Comparison of ENCODE assay signal across 20 cellular contexts in genomic region chr3:25610167-25610566, GRCh38. TPM values are rescaled to one million over a fixed set of nuclear protein-coding genes. Genes with fewer than 3 reads are reported as not detected.
DNase-seq lines count a peak whose midpoint lies in the region; ATAC-seq, FAIRE-seq and TF ChIP-seq lines count a peak whose summit lies in the region.
"Had no signal": no experiment of that assay in that cellular context is flagged by ENCODE, and none has a peak within 500 bp of the region (broad histone marks: within the 10 kb centered on the region; RNA-seq: fewer than 3 reads in every experiment).

No MANE protein-coding gene starts in this region.

- peaks cover 16% of the 10 kb centered on the region for H3K4me1 Mint-ChIP-seq in central memory CD8-positive, alpha-beta T cell
- peaks cover 0 to 6% of the 10 kb centered on the region in 2 donors for H3K4me1 Mint-ChIP-seq in stimulated activated naive B cell treated with anti-CD40 and anti-IgM and Interleukin-4, amounts not matched to agents 10 μg/mL and 1 μg/mL and 100 μg/mL, for 72 hours

- DNase-seq in HepG2 (ENCODE audit: low spot score) = no peak
- no peak for DNase-seq in central memory CD8-positive, alpha-beta T cell (ENCODE audit: low spot score in 2 of 2)
- DNase-seq in stimulated activated naive B cell treated with anti-CD40 and anti-IgM and Interleukin-4, amounts not matched to agents 10 μg/mL and 1 μg/mL and 100 μg/mL, for 72 hours = no peak
- no peak for DNase-seq in A172 (ENCODE audit: low spot score)
- DNase-seq in sciatic nerve (ENCODE audit: low spot score) = no peak
- DNase-seq: activated CD4-positive, alpha-beta T cell treated with anti-CD3 and anti-CD28 coated beads, Interleukin-2, amount 50 U/mL, for 4 hours; AML-193; effector memory CD4-positive, alpha-beta T cell; heart right ventricle; NCI-H2029; NCI-H446; stimulated activated CD4-positive, alpha-beta T cell treated with anti-CD3 and anti-CD28 coated beads, Interleukin-4, amount 100 ng/mL, for 24 hours had no signal

- TF ChIP-seq EP300 in HepG2 (IDR thresholded peaks at IDR 0.05; ENCODE audit: low read depth in 2 of 2, low read length in 2 of 2) (no peak), HepG2 (CRISPR knock-in tag; IDR thresholded peaks at IDR 0.05; ENCODE audit: borderline replicate concordance) (no peak)

- TF ChIP-seq RAD21 in liver (IDR thresholded peaks at IDR 0.05) (no peak), HepG2 (CRISPR knock-in tag; IDR thresholded peaks at IDR 0.05) (no peak)

- BruUV-seq in HepG2 (replicated peaks; lab: Mats Ljungman, UMichigan) = no TSS peak

- no peak for TF ChIP-seq POLR2A in HepG2 (IDR thresholded peaks at IDR 0.05; ENCODE audit: insufficient read depth in 1 of 2, low read depth in 2 of 2, low read length in 2 of 2)

- CTCF ChIA-PET in HepG2 (lab: Yijun Ruan, JAX; ENCODE audit: low intra/inter-chr PET ratio, low total read pairs) = no interaction called here

- 96% methylated on average over 1 of the region's 1 CpG for WGBS in liver
- WGBS in HepG2 (ENCODE audit: low lambda C conversion rate) = 90% methylated on average over 1 of the region's 1 CpG

- H3K4me3 ChIP-seq in liver (ENCODE audit: low read depth in 1 of 3, low read length in 3 of 3) = no peak overlapping the region
- no peak overlapping the region for H3K4me3 ChIP-seq in HepG2 (replicated peaks in 1 of 3; ENCODE audit: insufficient read depth in 1 of 3, low read depth in 2 of 3, low read length in 3 of 3)
- H3K4me3 ChIP-seq: heart right ventricle, smooth muscle cell had no signal

- intact Hi-C loops in HepG2 (cut with micrococcal nuclease; ENCODE audit: unreplicated experiment) (no loop called here), sciatic nerve (cut with DNase I) (no loop called here)

- no peak for FAIRE-seq in HepG2 (lab: Jason Lieb, UNC)
- FAIRE-seq: astrocyte, D721Med, H54, RCC 7860 had no signal

- H3K4me2 ChIP-seq in HepG2 (ENCODE audit: low read depth, low read length) = no peak overlapping the region
- H3K4me2 ChIP-seq: smooth muscle cell had no signal

- no peaks in the 10 kb centered on the region for H3K27me3 Mint-ChIP-seq in central memory CD8-positive, alpha-beta T cell
- no peaks in the 10 kb centered on the region for H3K27me3 Mint-ChIP-seq in stimulated activated naive B cell treated with anti-CD40 and anti-IgM and Interleukin-4, amounts not matched to agents 10 μg/mL and 1 μg/mL and 100 μg/mL, for 72 hours

- H3K9me3 ChIP-seq in liver (ENCODE audit: control insufficient read depth in 4 of 4, low read length in 3 of 4) (no peaks in the 10 kb centered on the region), HepG2 (ENCODE audit: low read length) (no peaks in the 10 kb centered on the region)
- H3K9me3 ChIP-seq: heart right ventricle had no signal

- peak overlapping the region; percentile 56 for H3K27ac Mint-ChIP-seq in central memory CD8-positive, alpha-beta T cell (ENCODE audit: low read depth)
- H3K27ac Mint-ChIP-seq in stimulated activated naive B cell treated with anti-CD40 and anti-IgM and Interleukin-4, amounts not matched to agents 10 μg/mL and 1 μg/mL and 100 μg/mL, for 72 hours = peak overlapping the region; percentile 44

- no peaks in the 10 kb centered on the region for H3K79me2 ChIP-seq in HepG2 (ENCODE audit: insufficient read depth, low read length)

- peaks cover 71% of the 10 kb centered on the region for H3K36me3 Mint-ChIP-seq in central memory CD8-positive, alpha-beta T cell (ENCODE audit: insufficient read depth)
- peaks cover 23 to 35% of the 10 kb centered on the region in 2 donors for H3K36me3 Mint-ChIP-seq in stimulated activated naive B cell treated with anti-CD40 and anti-IgM and Interleukin-4, amounts not matched to agents 10 μg/mL and 1 μg/mL and 100 μg/mL, for 72 hours

- TF ChIP-seq CTCF in liver (IDR thresholded peaks at IDR 0.05; ENCODE audit: low read depth, low read length, missing input control) = no peak
- TF ChIP-seq CTCF in HepG2 (CRISPR knock-in tag; IDR thresholded peaks at IDR 0.05) = no peak

- ATAC-seq in HepG2 (no peak), GM19463 (IDR thresholded peaks at IDR 0.05; ENCODE audit: unreplicated experiment) (peak; percentile 44), HG02840 (IDR thresholded peaks at IDR 0.05; ENCODE audit: low FRiP score, unreplicated experiment) (no peak), sciatic nerve (no peak)
- ATAC-seq in central memory CD8-positive, alpha-beta T cell (replicated peaks; ENCODE audit: extremely low read depth, poor library complexity, severe bottlenecking) = no peak
- ATAC-seq in stimulated activated naive B cell treated with anti-CD40 and anti-IgM and Interleukin-4, amounts not matched to agents 10 μg/mL and 1 μg/mL and 100 μg/mL, for 72 hours (replicated peaks) = no peak
- ATAC-seq: heart right ventricle had no signal

- in situ Hi-C loops in HepG2 (cut with HindIII; ENCODE audit: extremely low pct_ligation_motif_present, low pct_unique_long_range_greater_than_20kb) = no loop called here

- peak overlapping the region; percentile 51 to 90 for H3K27ac ChIP-seq in liver (ENCODE audit: low read depth in 1 of 2, low read length in 2 of 2)
- H3K27ac ChIP-seq in HepG2 (ENCODE audit: extremely low read length, insufficient read depth, low read length) = no peak overlapping the region
- H3K27ac ChIP-seq: heart right ventricle had no signal

- H3K36me3 ChIP-seq in liver (ENCODE audit: control insufficient read depth in 4 of 4, insufficient read depth in 3 of 4, low read depth in 1 of 4, low read length in 3 of 4) (peaks cover 6 to 32% (median 12%) of the 10 kb centered on the region in 4 donors), HepG2 (replicated peaks in 1 of 2; ENCODE audit: control insufficient read depth in 1 of 2, insufficient read depth in 2 of 2, low read length in 2 of 2) (peaks cover 3 to 57% of the 10 kb centered on the region in 2 experiments; a peak in 4 of 5 replicates)

- H3K4me1 ChIP-seq in liver (ENCODE audit: control insufficient read depth in 4 of 4, insufficient read depth in 4 of 4, low read length in 3 of 4) = peaks cover 8 to 19% (median 15%) of the 10 kb centered on the region in 4 donors
- H3K4me1 ChIP-seq in HepG2 (ENCODE audit: insufficient read depth, low read length) = no peaks in the 10 kb centered on the region

- no peak overlapping the region for H3K9ac ChIP-seq in liver (ENCODE audit: low read depth in 1 of 2, low read length in 2 of 2)
- H3K9ac ChIP-seq in HepG2 (ENCODE audit: insufficient read depth, low read depth, low read length) = no peak overlapping the region

- POLR2A ChIA-PET in HepG2 (lab: Yijun Ruan, JAX) = no interaction called here

- H4K20me1 ChIP-seq in HepG2 (ENCODE audit: insufficient read depth, low read length) = no peaks in the 10 kb centered on the region

- no peak overlapping the region for H2AFZ ChIP-seq in HepG2 (ENCODE audit: low read length)

- H3K4me3 Mint-ChIP-seq in central memory CD8-positive, alpha-beta T cell = no peak overlapping the region
- no peak overlapping the region for H3K4me3 Mint-ChIP-seq in stimulated activated naive B cell treated with anti-CD40 and anti-IgM and Interleukin-4, amounts not matched to agents 10 μg/mL and 1 μg/mL and 100 μg/mL, for 72 hours

- H3K9me3 Mint-ChIP-seq in central memory CD8-positive, alpha-beta T cell = no peaks in the 10 kb centered on the region
- H3K9me3 Mint-ChIP-seq in stimulated activated naive B cell treated with anti-CD40 and anti-IgM and Interleukin-4, amounts not matched to agents 10 μg/mL and 1 μg/mL and 100 μg/mL, for 72 hours = no peaks in the 10 kb centered on the region

- H3K27me3 ChIP-seq in liver (ENCODE audit: control insufficient read depth in 4 of 4, insufficient read depth in 4 of 4, low read length in 3 of 4) (no peaks in the 10 kb centered on the region), HepG2 (ENCODE audit: control insufficient read depth in 1 of 2, insufficient read depth in 2 of 2, low read length in 2 of 2) (no peaks in the 10 kb centered on the region)
- H3K27me3 ChIP-seq: heart right ventricle had no signal

TF ChIP-seq in liver, 16 proteins besides CTCF, POLR2A, EP300 and RAD21 (continues in another document):
- TF ChIP-seq YY1 (IDR thresholded peaks at IDR 0.05) = no peak
- TF ChIP-seq EGR1 (IDR thresholded peaks at IDR 0.05; ENCODE audit: low read depth in 2 of 2) = no peak

TF ChIP-seq in HepG2, 621 proteins besides CTCF, POLR2A, EP300 and RAD21 (continues in another document):
- TF ChIP-seq ELF1 (CRISPR knock-in tag; IDR thresholded peaks at IDR 0.05) (no peak), ZNF260 (CRISPR knock-in tag; IDR thresholded peaks at IDR 0.05; ENCODE audit: borderline replicate concordance, low read depth) (no peak), DR1 (CRISPR knock-in tag; IDR thresholded peaks at IDR 0.05) (no peak), CC2D1A (CRISPR knock-in tag; IDR thresholded peaks at IDR 0.05) (no peak), NR3C1 (CRISPR knock-in tag; IDR thresholded peaks at IDR 0.05) (no peak), NFYB (CRISPR knock-in tag; IDR thresholded peaks at IDR 0.05) (no peak), HNRNPLL (IDR thresholded peaks at IDR 0.05; ENCODE audit: low read depth, low read length, poor library complexity, severe bottlenecking) (no peak)

RNA-seq across cellular contexts. Expression of gene TOP2B, which starts 54.5 kb away (rescaled TPM):
- 10 to 100 TPM; 46.7 to 52.9 TPM for total RNA-seq in liver
- 10 to 100 TPM; 13.5 to 22.4 TPM for polyA plus RNA-seq in liver
- total RNA-seq in HepG2 (2016; rRNA removed; fragmentation: Illumina TruSeq; extraction: Trizol) = 88.1 and 140 TPM in 2 replicates
- total RNA-seq in HepG2 (2016; cell fraction: cytosol; rRNA removed; fragmentation: Illumina TruSeq; extraction: Trizol; ENCODE audit: low read depth) = 5.7 and 6.6 TPM in 2 replicates
- 85.6 and 135 TPM in 2 replicates for total RNA-seq in HepG2 (2016; cell fraction: insoluble cytoplasmic fraction; rRNA removed; fragmentation: Illumina TruSeq; extraction: Trizol)
- 21.7 and 22.0 TPM in 2 replicates for total RNA-seq in HepG2 (2016; cell fraction: membrane; rRNA removed; fragmentation: Illumina TruSeq; extraction: Trizol)
- total RNA-seq in HepG2 (2016; cell fraction: nucleus; rRNA removed; fragmentation: Illumina TruSeq; extraction: Trizol) = 78.5 and 79.6 TPM in 2 replicates
- 20.3 and 27.6 TPM in 2 replicates for polyA plus RNA-seq in HepG2 (2011; rRNA removed)
- polyA plus RNA-seq in HepG2 (2011; cell fraction: cytosol; rRNA removed) = 7.3 and 13.7 TPM in 2 replicates
- 13.3 and 17.5 TPM in 2 replicates for polyA plus RNA-seq in HepG2 (2011; cell fraction: nucleus; rRNA removed)
- 38.5 and 59.6 TPM in 2 replicates for polyA plus RNA-seq in HepG2 (2012)
- polyA plus RNA-seq in HepG2 (2016; cell fraction: cytosol; fragmentation: Illumina TruSeq; extraction: Trizol; ENCODE audit: low read depth) = 2.3 and 2.5 TPM in 2 replicates
- 113 and 114 TPM in 2 replicates for polyA plus RNA-seq in HepG2 (2016; cell fraction: insoluble cytoplasmic fraction; fragmentation: Illumina TruSeq; extraction: Trizol; ENCODE audit: low read depth)
- 7.9 and 9.4 TPM in 2 replicates for polyA plus RNA-seq in HepG2 (2016; cell fraction: membrane; fragmentation: Illumina TruSeq; extraction: Trizol; ENCODE audit: low read depth)
- polyA plus RNA-seq in HepG2 (2016; cell fraction: nucleus; fragmentation: Illumina TruSeq; extraction: Trizol; ENCODE audit: insufficient read depth, low read depth) = 84.6 and 86.1 TPM in 2 replicates
- polyA minus RNA-seq in HepG2 (2011; rRNA and poly(A)+ RNA removed; ENCODE audit: low replicate concordance) = 10.0 and 13.4 TPM in 2 replicates
- 32.4 and 35.7 TPM in 2 replicates for polyA minus RNA-seq in HepG2 (2011; cell fraction: cytosol; rRNA and poly(A)+ RNA removed)
- 94.6 and 94.9 TPM in 2 replicates for polyA minus RNA-seq in HepG2 (2011; cell fraction: nucleus; rRNA and poly(A)+ RNA removed)
- 131 and 152 TPM in 2 replicates for total RNA-seq in A172 (2014; rRNA removed; shearing (Covaris generic))
- total RNA-seq in sciatic nerve = 125 TPM
